In the genomic region with DNA sequence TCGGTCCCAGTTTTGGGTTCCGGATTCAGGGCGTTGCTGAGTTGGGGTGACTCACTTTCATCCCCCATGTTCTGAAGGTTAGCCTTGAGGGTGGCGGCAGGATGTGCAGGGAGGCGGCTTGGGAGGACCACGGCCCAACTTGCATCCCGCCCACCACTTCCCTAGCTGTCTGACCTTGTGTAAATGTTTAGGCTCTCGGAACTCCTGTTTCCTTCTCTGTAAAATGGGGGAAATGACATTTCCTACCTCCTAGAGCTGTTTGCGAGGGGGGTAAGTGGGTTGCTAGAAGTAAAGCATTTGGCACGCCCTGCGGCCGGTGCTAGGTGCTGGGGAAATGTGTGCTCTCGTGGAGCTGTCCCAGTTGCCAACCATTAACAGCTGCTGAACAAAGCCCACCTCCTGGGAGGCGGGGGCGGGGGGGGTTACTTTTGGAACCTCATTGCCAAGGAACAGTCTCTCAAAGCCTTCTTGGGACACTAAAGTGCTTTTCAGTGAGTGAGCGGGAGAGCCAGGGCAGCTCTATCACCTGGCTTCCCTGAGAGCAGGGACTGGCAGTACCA, we compare ENCODE assay signal across 9 cellular contexts. TPM values are rescaled to one million over a fixed set of nuclear protein-coding genes. Genes with fewer than 3 reads are reported as not detected.
A peak's percentile ranks its signal among the peaks of the same experiment; 100 is the strongest.
DNase-seq lines count a peak whose midpoint lies in the region; ATAC-seq, FAIRE-seq and TF ChIP-seq lines count a peak whose summit lies in the region.
"Had no signal": no experiment of that assay in that cellular context is flagged by ENCODE, and none has a peak within 500 bp of the region (broad histone marks: within the 10 kb centered on the region; RNA-seq: fewer than 3 reads in every experiment).

No MANE protein-coding gene starts in this region.

- DNase-seq in RKO (ENCODE audit: low spot score) (peak; percentile 59), endothelial cell of umbilical vein (ENCODE audit: low read depth, low spot score) (peak; percentile 67), HuH-7 (ENCODE audit: low spot score) (no peak), WERI-Rb-1 (no peak)
- DNase-seq in naive thymus-derived CD8-positive, alpha-beta T cell, result no peak
- no peak for DNase-seq in activated CD4-positive, alpha-beta T cell treated with anti-CD3 and anti-CD28 coated beads, Interleukin-2, amount 50 U/mL, for 4 hours

- H3K4me3 ChIP-seq in ACC112 (ENCODE audit: low read depth, low read length) (peak overlapping the region; percentile 83), endothelial cell of umbilical vein (replicated peaks in 1 of 3; ENCODE audit: insufficient read depth in 1 of 3, low read depth in 1 of 3, low read length in 3 of 3) (peak overlapping the region in 2 of 3 experiments; percentile 48 to 51), WERI-Rb-1 (ENCODE audit: low read depth, low read length) (no peak overlapping the region)

- H3K4me1 Mint-ChIP-seq in naive thymus-derived CD8-positive, alpha-beta T cell, result peaks cover 24 to 83% (median 63%) of the 10 kb centered on the region in 4 donors

- H3K27ac Mint-ChIP-seq in naive thymus-derived CD8-positive, alpha-beta T cell, result peak overlapping the region in 8 of 10 donors; percentile 37 to 90 (median 81)

- H3K4me1 ChIP-seq in ACC112 (ENCODE audit: control insufficient read depth, insufficient read depth, low read length, unreplicated experiment) (peaks cover 27% of the 10 kb centered on the region), endothelial cell of umbilical vein (ENCODE audit: control insufficient read depth, extremely low read depth, insufficient read depth, low read length) (peaks cover 31% of the 10 kb centered on the region)

- TF ChIP-seq CTCF in endothelial cell of umbilical vein (IDR thresholded peaks at IDR 0.05; ENCODE audit: extremely low read depth in 1 of 2, insufficient read depth in 1 of 2, low read depth in 1 of 2, low read length in 2 of 2) (no peak), WERI-Rb-1 (IDR thresholded peaks at IDR 0.05; ENCODE audit: low read depth, low read length) (no peak)

- peak overlapping the region; percentile 89 for H3K9ac ChIP-seq in endothelial cell of umbilical vein (replicated peaks; ENCODE audit: extremely low read depth, insufficient read depth, low read length)

- intact Hi-C loops in endothelial cell of umbilical vein (cut with micrococcal nuclease), result no loop called here

- no peaks in the 10 kb centered on the region for H3K27me3 ChIP-seq in ACC112 (ENCODE audit: insufficient read depth, low read length)
- H3K27me3 ChIP-seq in endothelial cell of umbilical vein (ENCODE audit: control insufficient read depth in 2 of 2, insufficient read depth in 2 of 2, low read length in 2 of 2), result no peaks in the 10 kb centered on the region
- H3K27me3 ChIP-seq in WERI-Rb-1 (ENCODE audit: insufficient read depth, low read depth, severe bottlenecking), result no peaks in the 10 kb centered on the region

- CTCF ChIA-PET in endothelial cell of umbilical vein (lab: Charles Lee), result interaction anchor here (0.9 to 4.9 kb wide), 8 partner anchors 12 to 158 kb away, joined by 3 to 56 read pairs (median 5); no protein-coding TSS in a partner anchor

- H3K9me3 Mint-ChIP-seq in naive thymus-derived CD8-positive, alpha-beta T cell, result no peaks in the 10 kb centered on the region

- H3K36me3 Mint-ChIP-seq in naive thymus-derived CD8-positive, alpha-beta T cell, result peaks cover 0 to 41% (median 14%) of the 10 kb centered on the region in 3 donors

- H3K9me1 ChIP-seq in endothelial cell of umbilical vein (replicated peaks; ENCODE audit: control insufficient read depth, extremely low read depth, insufficient read depth, low read length), result no peaks in the 10 kb centered on the region

- peak; percentile 41 for TF ChIP-seq POLR2A in endothelial cell of umbilical vein (IDR thresholded peaks at IDR 0.05; ENCODE audit: low read depth, low read length)

- POLR2A ChIA-PET in endothelial cell of umbilical vein (lab: Charles Lee), result interaction anchor here (0.9 to 1.1 kb wide), 3 partner anchors 9 to 33 kb away, joined by 3 to 4 read pairs (median 3); partner anchors contain the start of genes NAIF1 and SLC25A25
- POLR2A ChIA-PET in naive thymus-derived CD8-positive, alpha-beta T cell (lab: Charles Lee), result interaction anchor here (0.6 to 4.7 kb wide), 11 partner anchors 8 to 315 kb away, joined by 3 to 23 read pairs (median 5); partner anchors contain the start of genes NAIF1 and SLC25A25

- no peak for ATAC-seq in naive thymus-derived CD8-positive, alpha-beta T cell
- ATAC-seq in HG02759 (IDR thresholded peaks at IDR 0.05; ENCODE audit: unreplicated experiment), result no peak

- peak; percentile 87 for FAIRE-seq in endothelial cell of umbilical vein (lab: Jason Lieb, UNC)
- FAIRE-seq: TTC549 had no signal

- dilution Hi-C loops in endothelial cell of umbilical vein (cut with MboI; ENCODE audit: extremely low pct_ligation_motif_present, low sequenced_read_pairs), result no loop called here

- no TSS peak for BruUV-seq in endothelial cell of umbilical vein (replicated peaks; lab: Mats Ljungman, UMichigan)

- H3K36me3 ChIP-seq in ACC112 (ENCODE audit: insufficient read depth, low read length) (peaks cover 8% of the 10 kb centered on the region; the same call in 1 of the 2 replicates), endothelial cell of umbilical vein (ENCODE audit: control insufficient read depth in 2 of 2, extremely low read depth in 1 of 2, insufficient read depth in 2 of 2, low read length in 2 of 2) (peaks cover 11 to 24% of the 10 kb centered on the region in 2 experiments), WERI-Rb-1 (peaks cover 48% of the 10 kb centered on the region)

- H3K79me2 ChIP-seq in ACC112 (ENCODE audit: control insufficient read depth, insufficient read depth, low read length, unreplicated experiment), result peaks cover 44% of the 10 kb centered on the region
- peaks cover 38% of the 10 kb centered on the region for H3K79me2 ChIP-seq in endothelial cell of umbilical vein (ENCODE audit: control insufficient read depth, insufficient read depth, low read length)

- H3K4me2 ChIP-seq in endothelial cell of umbilical vein (ENCODE audit: insufficient read depth, low read length), result peak overlapping the region; percentile 59

- H3K9me3 ChIP-seq in endothelial cell of umbilical vein (replicated peaks; ENCODE audit: control insufficient read depth, insufficient read depth, low read length) (no peaks in the 10 kb centered on the region), WERI-Rb-1 (ENCODE audit: severe bottlenecking) (no peaks in the 10 kb centered on the region)

- peak overlapping the region; percentile 95 for H3K27ac ChIP-seq in ACC112 (ENCODE audit: low read depth, low read length)
- H3K27ac ChIP-seq in endothelial cell of umbilical vein (ENCODE audit: insufficient read depth, low read depth, low read length), result peak overlapping the region; percentile 90
- H3K27ac ChIP-seq in WERI-Rb-1, result no peak overlapping the region

- H4K20me1 ChIP-seq in endothelial cell of umbilical vein (replicated peaks; ENCODE audit: control insufficient read depth, extremely low read depth, insufficient read depth, low read length), result no peaks in the 10 kb centered on the region

- H3K27me3 Mint-ChIP-seq in naive thymus-derived CD8-positive, alpha-beta T cell, result no peaks in the 10 kb centered on the region

- H3K4me3 Mint-ChIP-seq in naive thymus-derived CD8-positive, alpha-beta T cell, result peak overlapping the region in 9 of 10 donors; percentile 18 to 73 (median 52)

- H2AFZ ChIP-seq in ACC112 (ENCODE audit: low read length, unreplicated experiment), result no peak overlapping the region
- H2AFZ ChIP-seq in endothelial cell of umbilical vein (ENCODE audit: low read depth, low read length), result no peak overlapping the region

RNA-seq across cellular contexts. Expression of gene PTGES2, which starts 27.5 kb away (rescaled TPM):
- total RNA-seq in endothelial cell of umbilical vein, result 64.2 and 69.6 TPM in 2 replicates
- 69.8 and 69.9 TPM in 2 replicates for polyA plus RNA-seq in endothelial cell of umbilical vein
- 65.0 and 76.3 TPM in 2 replicates for polyA plus RNA-seq in endothelial cell of umbilical vein (2011; cell fraction: cytosol; rRNA removed)
- polyA plus RNA-seq in endothelial cell of umbilical vein (2011; cell fraction: nucleus; rRNA removed), result 105 and 113 TPM in 2 replicates
- polyA plus RNA-seq in endothelial cell of umbilical vein (2012), result 52.9 and 57.9 TPM in 2 replicates
- 45.6 and 48.0 TPM in 2 replicates for polyA minus RNA-seq in endothelial cell of umbilical vein
- polyA minus RNA-seq in endothelial cell of umbilical vein (2011; cell fraction: cytosol; rRNA and poly(A)+ RNA removed), result 85.7 TPM
- 23.8 and 31.5 TPM in 2 replicates for polyA minus RNA-seq in endothelial cell of umbilical vein (2011; cell fraction: nucleus; rRNA and poly(A)+ RNA removed)
- total RNA-seq in naive thymus-derived CD8-positive, alpha-beta T cell, result 10 to 100 TPM; 69.2 to 75.6 TPM
- polyA plus RNA-seq in naive thymus-derived CD8-positive, alpha-beta T cell, result 10 to 100 TPM; 28.9 to 49.8 (median 33.3) TPM

RNA-seq across cellular contexts. Expression of gene SLC25A25, which starts 32.0 kb away (rescaled TPM):
- total RNA-seq in endothelial cell of umbilical vein, result 20.1 and 20.2 TPM in 2 replicates
- polyA plus RNA-seq in endothelial cell of umbilical vein, result 14.2 and 18.1 TPM in 2 replicates
- 17.3 and 21.7 TPM in 2 replicates for polyA plus RNA-seq in endothelial cell of umbilical vein (2011; cell fraction: cytosol; rRNA removed)
- polyA plus RNA-seq in endothelial cell of umbilical vein (2011; cell fraction: nucleus; rRNA removed), result 54.4 and 63.0 TPM in 2 replicates
- polyA plus RNA-seq in endothelial cell of umbilical vein (2012), result 11.9 and 22.6 TPM in 2 replicates
- polyA minus RNA-seq in endothelial cell of umbilical vein, result 16.6 and 17.6 TPM in 2 replicates
- 20.1 TPM for polyA minus RNA-seq in endothelial cell of umbilical vein (2011; cell fraction: cytosol; rRNA and poly(A)+ RNA removed)
- polyA minus RNA-seq in endothelial cell of umbilical vein (2011; cell fraction: nucleus; rRNA and poly(A)+ RNA removed), result 24.4 and 32.2 TPM in 2 replicates
- 10 to 100 TPM; 18.6 to 18.9 TPM for total RNA-seq in naive thymus-derived CD8-positive, alpha-beta T cell
- polyA plus RNA-seq in naive thymus-derived CD8-positive, alpha-beta T cell, result 10 to 100 TPM; 12.1 to 17.8 (median 13.8) TPM

RNA-seq across cellular contexts. Expression of gene NAIF1, which starts 32.9 kb away (rescaled TPM):
- 8.2 and 9.7 TPM in 2 replicates for total RNA-seq in endothelial cell of umbilical vein
- polyA plus RNA-seq in endothelial cell of umbilical vein, result 9.7 and 10.1 TPM in 2 replicates
- polyA plus RNA-seq in endothelial cell of umbilical vein (2011; cell fraction: cytosol; rRNA removed), result 9.4 and 9.5 TPM in 2 replicates
- polyA plus RNA-seq in endothelial cell of umbilical vein (2011; cell fraction: nucleus; rRNA removed), result 4.4 and 4.6 TPM in 2 replicates
- 6.4 and 9.3 TPM in 2 replicates for polyA plus RNA-seq in endothelial cell of umbilical vein (2012)
- polyA minus RNA-seq in endothelial cell of umbilical vein, result 7.5 and 9.8 TPM in 2 replicates
- 19.3 TPM for polyA minus RNA-seq in endothelial cell of umbilical vein (2011; cell fraction: cytosol; rRNA and poly(A)+ RNA removed)
- polyA minus RNA-seq in endothelial cell of umbilical vein (2011; cell fraction: nucleus; rRNA and poly(A)+ RNA removed), result 2.0 and 3.7 TPM in 2 replicates
- total RNA-seq in naive thymus-derived CD8-positive, alpha-beta T cell, result 10 to 100 TPM; 14.3 to 18.3 TPM
- 10 to 100 TPM; 10.1 to 13.3 (median 11.3) TPM for polyA plus RNA-seq in naive thymus-derived CD8-positive, alpha-beta T cell

RNA-seq across cellular contexts. Expression of gene LCN2, which starts 49.2 kb away (rescaled TPM):
- not detected in 2 replicates for total RNA-seq in endothelial cell of umbilical vein
- not detected in 2 replicates for polyA plus RNA-seq in endothelial cell of umbilical vein
- not detected in 2 replicates for polyA plus RNA-seq in endothelial cell of umbilical vein (2011; cell fraction: cytosol; rRNA removed)
- polyA plus RNA-seq in endothelial cell of umbilical vein (2011; cell fraction: nucleus; rRNA removed), result not detected in 2 replicates
- not detected in 2 replicates for polyA plus RNA-seq in endothelial cell of umbilical vein (2012)
- polyA minus RNA-seq in endothelial cell of umbilical vein, result not detected in 2 replicates
- 1.2 TPM for polyA minus RNA-seq in endothelial cell of umbilical vein (2011; cell fraction: cytosol; rRNA and poly(A)+ RNA removed)
- polyA minus RNA-seq in endothelial cell of umbilical vein (2011; cell fraction: nucleus; rRNA and poly(A)+ RNA removed), result not detected in 2 replicates
- total RNA-seq in naive thymus-derived CD8-positive, alpha-beta T cell, result not detected
- polyA plus RNA-seq in naive thymus-derived CD8-positive, alpha-beta T cell, result not detected

Comparison
In these comparisons a context has a peak if more than half of its experiments do, and no peak if none do; other contexts are left out.
1. DNase-seq: peak in RKO (single experiment) and endothelial cell of umbilical vein (single experiment); none in naive thymus-derived CD8-positive, alpha-beta T cell (0 of 10), HuH-7 (single experiment), WERI-Rb-1 (single experiment) and activated CD4-positive, alpha-beta T cell treated with anti-CD3 and anti-CD28 coated beads, Interleukin-2, amount 50 U/mL, for 4 hours (0 of 2).